In the genomic region with DNA sequence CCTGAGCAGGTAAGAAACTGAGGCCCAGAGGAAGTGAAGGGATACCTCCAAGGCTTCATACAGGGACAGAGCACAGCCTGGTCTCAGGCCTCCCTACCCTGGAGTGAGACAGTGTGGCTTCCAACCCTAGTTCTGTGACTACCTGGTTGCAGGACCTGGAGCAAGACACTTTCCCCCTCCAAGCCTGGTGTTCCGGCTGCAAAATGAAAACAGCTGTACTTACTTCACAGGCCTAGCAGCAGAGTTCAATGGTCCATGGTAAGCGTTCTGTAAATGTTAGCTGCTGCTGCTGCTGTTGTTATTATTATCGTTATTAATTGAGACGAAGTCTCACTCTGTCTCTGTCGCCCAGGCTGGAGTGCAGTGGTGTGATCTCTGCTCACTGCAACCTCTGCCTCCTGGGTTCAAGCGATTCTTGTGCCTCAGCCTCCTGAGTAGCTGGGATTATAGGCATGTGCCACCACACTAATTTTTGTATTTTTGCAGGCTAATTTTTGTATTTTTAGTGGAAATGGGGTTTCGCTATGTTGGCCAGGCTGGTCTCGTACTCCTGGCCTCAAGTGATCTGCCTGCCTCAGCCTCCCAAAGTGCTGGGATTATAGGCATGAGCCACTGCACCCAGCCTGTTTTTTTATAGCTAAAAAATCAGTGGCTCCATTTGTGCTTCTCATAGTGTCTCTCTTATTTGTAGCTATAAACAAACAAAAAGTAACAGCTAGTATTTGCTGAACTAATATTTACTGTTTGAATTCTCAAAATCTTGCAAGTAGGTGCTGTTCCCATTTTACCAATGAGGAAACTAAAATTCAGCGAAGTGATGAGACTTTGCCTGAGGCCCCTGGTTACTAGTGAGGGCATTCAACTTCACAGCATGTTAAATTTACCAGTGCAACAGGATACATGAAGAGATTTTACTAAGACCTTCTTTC, we compare ENCODE assay signal across 1 cellular context.
TF ChIP-seq lines count a peak whose summit lies in the region.

No MANE protein-coding gene starts in this region.

TF ChIP-seq in endothelial cell of umbilical vein, 7 proteins besides CTCF, POLR2A, EP300 and RAD21:
- TF ChIP-seq GATA2 (IDR thresholded peaks at IDR 0.05; ENCODE audit: insufficient read depth, insufficient read length, low read depth, low read length): no peak
- no peak for TF ChIP-seq EZH2 (IDR thresholded peaks at IDR 0.05; ENCODE audit: borderline replicate concordance, low read depth, low read length, severe bottlenecking)
- no peak for TF ChIP-seq MYC (IDR thresholded peaks at IDR 0.05; ENCODE audit: low read depth, low read length)
- TF ChIP-seq FOS (IDR thresholded peaks at IDR 0.05; ENCODE audit: borderline replicate concordance, insufficient read depth, low read length): no peak
- TF ChIP-seq, protein P1, sequence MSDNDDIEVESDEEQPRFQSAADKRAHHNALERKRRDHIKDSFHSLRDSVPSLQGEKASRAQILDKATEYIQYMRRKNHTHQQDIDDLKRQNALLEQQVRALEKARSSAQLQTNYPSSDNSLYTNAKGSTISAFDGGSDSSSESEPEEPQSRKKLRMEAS (IDR thresholded peaks at IDR 0.05; ENCODE audit: insufficient read depth, insufficient read length): no peak
